In genomic region chr4:8427262-8427661, GRCh38 we compare ENCODE assay signal across 9 cellular contexts. TPM values are rescaled to one million over a fixed set of nuclear protein-coding genes. Genes with fewer than 3 reads are reported as not detected.
DNase-seq lines count a peak whose midpoint lies in the region; ATAC-seq and TF ChIP-seq lines count a peak whose summit lies in the region.
"Had no signal": no experiment of that assay in that cellular context is flagged by ENCODE, and none has a peak within 500 bp of the region (broad histone marks: within the 10 kb centered on the region; RNA-seq: fewer than 3 reads in every experiment).

No MANE protein-coding gene starts in this region.

- no peaks in the 10 kb centered on the region for H3K27me3 ChIP-seq in right cardiac atrium (ENCODE audit: control insufficient read depth, insufficient read depth)
- H3K27me3 ChIP-seq in spleen (replicated peaks in 1 of 7) = no peaks in the 10 kb centered on the region

- WGBS in right cardiac atrium = 78% methylated on average over 17 of the region's 17 CpGs
- WGBS in spleen, 5 donors = 82 to 89% (median 85%) methylated on average over 17 of the region's 17 CpGs

- POLR2A ChIA-PET in WTC11 (lab: Charles Lee) = no interaction called here

- H3K36me3 ChIP-seq in spleen = peaks cover 0 to 8% (median 0%) of the 10 kb centered on the region in 6 donors

- H3K4me3 Mint-ChIP-seq in WTC11 = peak overlapping the region; percentile 88

- no peak overlapping the region for H3K27ac Mint-ChIP-seq in WTC11

- TF ChIP-seq CTCF in WTC11 (IDR thresholded peaks at IDR 0.05) = no peak
- no peak for TF ChIP-seq CTCF in spleen (IDR thresholded peaks at IDR 0.05 in 8 of 11, conservative IDR thresholded peaks at IDR 0.05 in 3 of 11)

- CTCF ChIA-PET in WTC11 (lab: Charles Lee) = interaction anchor here (1.0 to 1.9 kb wide), 4 partner anchors 17 to 250 kb away, joined by 3 to 7 read pairs (median 4); no protein-coding TSS in a partner anchor

- H3K4me3 ChIP-seq in right cardiac atrium (ENCODE audit: low read length) = peak overlapping the region; percentile 93
- peak overlapping the region in 7 of 8 donors; percentile 70 to 94 (median 89) for H3K4me3 ChIP-seq in spleen

- intact Hi-C loops in right cardiac atrium (cut with DNase I) (no loop called here), spleen (cut with DNase I; ENCODE audit: low total_unique reads) (no loop called here)

- H3K9me3 ChIP-seq in right cardiac atrium (ENCODE audit: control insufficient read depth, low read length) (no peaks in the 10 kb centered on the region), spleen (no peaks in the 10 kb centered on the region)

- H3K4me1 ChIP-seq in right cardiac atrium (ENCODE audit: control insufficient read depth, insufficient read depth, low read length) (peaks cover 3% of the 10 kb centered on the region), spleen (peaks cover 12 to 37% (median 29%) of the 10 kb centered on the region in 6 donors)

- no peak for TF ChIP-seq POLR2A in spleen (IDR thresholded peaks at IDR 0.05)

- H3K9me3 Mint-ChIP-seq in WTC11 = no peaks in the 10 kb centered on the region

- ATAC-seq in WTC11 (no peak), right cardiac atrium (peak in 1 of 2 donors; percentile 3), GM21390 (IDR thresholded peaks at IDR 0.05; ENCODE audit: unreplicated experiment) (no peak), GM21619 (IDR thresholded peaks at IDR 0.05; ENCODE audit: unreplicated experiment) (no peak)

- H3K4me1 Mint-ChIP-seq in WTC11 = peaks cover 17% of the 10 kb centered on the region

- DNase-seq in NCI-H510A treated with DMSO at 0.1 percent for 48 hours (lab: John Stamatoyannopoulos, UW) (peak; percentile 4), NCI-H510A (lab: John Stamatoyannopoulos, UW) (no peak), WTC11 (ENCODE audit: low spot score) (no peak), right cardiac atrium (no peak), spleen (no peak), GOT3 (lab: John Stamatoyannopoulos, UW) (no peak)
- DNase-seq: 8988T had no signal

- H3K27me3 Mint-ChIP-seq in WTC11 (ENCODE audit: low read depth) = peaks cover 5% of the 10 kb centered on the region; the same call in 1 of the 2 replicates

- H3K27ac ChIP-seq in right cardiac atrium (ENCODE audit: low read length) (peak overlapping the region; percentile 83), spleen (peak overlapping the region in 1 of 8 donors; percentile 91)

- H3K36me3 Mint-ChIP-seq in WTC11 = no peaks in the 10 kb centered on the region

TF ChIP-seq in WTC11, 78 proteins besides CTCF, POLR2A, EP300 and RAD21:
- TF ChIP-seq ZSCAN18 (CRISPR knock-in tag; IDR thresholded peaks at IDR 0.05) (no peak), TEAD1 (CRISPR knock-in tag; IDR thresholded peaks at IDR 0.05) (no peak), CREB1 (CRISPR knock-in tag; IDR thresholded peaks at IDR 0.05) (no peak), FOXJ3 (CRISPR knock-in tag; IDR thresholded peaks at IDR 0.05; ENCODE audit: borderline replicate concordance) (no peak), E2F1 (CRISPR knock-in tag; IDR thresholded peaks at IDR 0.05) (no peak), ZNF532 (CRISPR knock-in tag; IDR thresholded peaks at IDR 0.05; ENCODE audit: borderline replicate concordance) (no peak), NFATC4 (CRISPR knock-in tag; IDR thresholded peaks at IDR 0.05) (no peak), USF2 (CRISPR knock-in tag; IDR thresholded peaks at IDR 0.05) (no peak), NR1H2 (CRISPR knock-in tag; IDR thresholded peaks at IDR 0.05) (no peak), ATF3 (CRISPR knock-in tag; conservative IDR thresholded peaks at IDR 0.05) (no peak), TP53 (CRISPR knock-in tag; IDR thresholded peaks at IDR 0.05) (no peak), E2F4 (CRISPR knock-in tag; IDR thresholded peaks at IDR 0.05; ENCODE audit: borderline replicate concordance, low read depth) (no peak)

RNA-seq across cellular contexts. Expression of gene ACOX3, which starts 13.3 kb away (rescaled TPM):
- total RNA-seq in WTC11 (2021) = 10.6 to 10.7 TPM (median 10.6 TPM) in 3 replicates
- 10 to 100 TPM; 52.9 to 94.8 (median 55.1) TPM for total RNA-seq in right cardiac atrium
- 25.7 TPM for polyA plus RNA-seq in right cardiac atrium
- total RNA-seq in spleen = 10 to 100 TPM; 16.1 to 26.5 (median 21.7) TPM
- 10 to 100 TPM; 11.3 to 16.1 (median 15.0) TPM for polyA plus RNA-seq in spleen

RNA-seq across cellular contexts. Expression of gene TRMT44, which starts 13.3 kb away (rescaled TPM):
- total RNA-seq in WTC11 (2021) (25.6 to 29.6 TPM (median 28.4 TPM) in 3 replicates), right cardiac atrium (10 to 100 TPM; 10.2 to 12.9 (median 12.5) TPM), spleen (10 to 100 TPM; 18.9 to 28.3 (median 25.2) TPM)
- polyA plus RNA-seq in right cardiac atrium (7.6 TPM), spleen (1 to 10 TPM; 5.7 to 8.0 (median 5.9) TPM)
